27 cellular contexts compared by ENCODE assay signal in the genomic region with DNA sequence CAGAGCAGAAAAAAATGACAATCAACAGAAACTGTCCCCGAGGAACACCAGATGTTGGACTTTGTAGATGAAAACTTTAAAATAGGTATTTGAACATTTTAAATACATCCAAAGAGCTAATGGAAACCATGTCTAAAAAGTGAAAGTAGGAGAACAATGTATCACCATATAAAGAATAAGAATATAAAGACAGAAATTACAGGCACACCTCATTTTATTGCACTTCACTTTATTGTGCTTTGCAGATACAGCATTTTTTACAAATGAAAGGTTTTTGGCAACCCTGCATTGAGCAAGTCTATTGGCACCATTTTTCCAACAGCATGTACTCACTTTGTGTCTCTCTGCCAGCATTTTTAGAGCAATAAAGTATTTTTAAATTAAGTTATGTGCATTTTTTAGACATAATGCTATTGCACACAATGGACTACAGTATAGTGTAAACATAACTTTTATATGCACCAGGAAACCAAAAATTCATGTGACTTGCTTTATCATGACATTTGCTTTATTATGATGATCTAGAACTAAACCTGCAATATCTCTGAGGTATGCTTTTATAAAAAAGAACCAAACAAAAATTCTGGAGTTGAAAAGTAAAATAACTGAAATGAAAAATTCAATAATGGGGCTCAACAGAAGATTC.
DNase-seq lines count a peak whose midpoint lies in the region; ATAC-seq, FAIRE-seq and TF ChIP-seq lines count a peak whose summit lies in the region.
"Had no signal": no experiment of that assay in that cellular context is flagged by ENCODE, and none has a peak within 500 bp of the region (broad histone marks: within the 10 kb centered on the region; RNA-seq: fewer than 3 reads in every experiment).

No MANE protein-coding gene starts in this region.

- H3K4ac ChIP-seq in H1 (replicated peaks; ENCODE audit: insufficient read length, low read depth, low read length), result no peak overlapping the region
- no peak overlapping the region for H3K4ac ChIP-seq in mesenchymal stem cell (ENCODE audit: low read depth in 1 of 2, low read length in 2 of 2)

- H3K4me2 ChIP-seq in H1 (ENCODE audit: insufficient read depth in 1 of 2, low read depth in 2 of 2, low read length in 2 of 2) (no peak overlapping the region), mesenchymal stem cell (ENCODE audit: low read length, poor library complexity, severe bottlenecking) (no peak overlapping the region)
- H3K4me2 ChIP-seq: BLaER1 had no signal

- H2AFZ ChIP-seq in H1 (ENCODE audit: low read length), result no peak overlapping the region
- H2AFZ ChIP-seq in mesenchymal stem cell (ENCODE audit: low read depth, low read length), result no peak overlapping the region

- H4K5ac ChIP-seq in H1 (ENCODE audit: insufficient read length, low read depth, low read length), result no peak overlapping the region

- H3K36me3 ChIP-seq in H1 (ENCODE audit: control insufficient read depth in 2 of 4, insufficient read depth in 4 of 4, low read length in 3 of 4) (no peaks in the 10 kb centered on the region), pancreas (no peaks in the 10 kb centered on the region), mesenchymal stem cell (ENCODE audit: control insufficient read depth in 1 of 2, insufficient read depth in 2 of 2, low read depth in 1 of 2, low read length in 2 of 2) (no peaks in the 10 kb centered on the region)
- H3K36me3 ChIP-seq: BE2C, BLaER1 had no signal

- intact Hi-C loops in left colon (cut with DNase I, micrococcal nuclease) (no loop called here), pancreas (cut with DNase I) (no loop called here)

- H2BK20ac ChIP-seq in H1 (ENCODE audit: low read length), result no peak overlapping the region

- no peak overlapping the region for H3K4me3 ChIP-seq in H1 (ENCODE audit: extremely low read depth in 1 of 4, insufficient read depth in 2 of 4, low read depth in 3 of 4, low read length in 4 of 4)
- H3K4me3 ChIP-seq in pancreas, result no peak overlapping the region
- H3K4me3 ChIP-seq in mesenchymal stem cell (ENCODE audit: insufficient read depth in 1 of 2, low read depth in 1 of 2, low read length in 2 of 2), result no peak overlapping the region
- H3K4me3 ChIP-seq: BLaER1, GM12878 had no signal

- H3K27me3 ChIP-seq in H1 (replicated peaks in 1 of 4; ENCODE audit: control insufficient read depth in 3 of 4, extremely low read depth in 1 of 4, insufficient read depth in 3 of 4, low read length in 3 of 4) (no peaks in the 10 kb centered on the region), pancreas (peaks cover 0 to 8% (median 0%) of the 10 kb centered on the region in 4 donors), mesenchymal stem cell (ENCODE audit: control insufficient read depth in 1 of 2, insufficient read depth in 1 of 2, low read length in 2 of 2) (peaks cover 0 to 6% of the 10 kb centered on the region in 2 experiments)
- H3K27me3 ChIP-seq: BE2C had no signal

- H2AK5ac ChIP-seq in H1 (ENCODE audit: low read depth, low read length), result no peak overlapping the region
- no peak overlapping the region for H2AK5ac ChIP-seq in mesenchymal stem cell (ENCODE audit: low read length, severe bottlenecking)

- H2BK12ac ChIP-seq in H1 (ENCODE audit: low read depth, low read length) (no peak overlapping the region), mesenchymal stem cell (ENCODE audit: low read length in 2 of 2) (no peak overlapping the region)

- no peak overlapping the region for H3K23ac ChIP-seq in H1 (ENCODE audit: insufficient read length)
- no peak overlapping the region for H3K23ac ChIP-seq in mesenchymal stem cell (ENCODE audit: low read length in 2 of 2)

- H3K56ac ChIP-seq in H1 (replicated peaks; ENCODE audit: insufficient read length, low read depth, low read length), result no peak overlapping the region

- ATAC-seq in left colon (peak; percentile 92), pancreas (no peak), GM19463 (IDR thresholded peaks at IDR 0.05; ENCODE audit: unreplicated experiment) (no peak), GM21786 (IDR thresholded peaks at IDR 0.05; ENCODE audit: unreplicated experiment) (no peak)
- ATAC-seq: GM12878 had no signal

- no peaks in the 10 kb centered on the region for H3K79me1 ChIP-seq in H1 (ENCODE audit: low read depth, low read length)
- no peaks in the 10 kb centered on the region for H3K79me1 ChIP-seq in mesenchymal stem cell (replicated peaks; ENCODE audit: low read length, poor library complexity, severe bottlenecking)

- no peak overlapping the region for H3K14ac ChIP-seq in H1 (ENCODE audit: insufficient read length)
- H3K14ac ChIP-seq in mesenchymal stem cell (ENCODE audit: low read length in 2 of 2), result no peak overlapping the region

- no peak overlapping the region for H3K18ac ChIP-seq in H1 (ENCODE audit: extremely low read depth, low read length)
- H3K18ac ChIP-seq in mesenchymal stem cell (ENCODE audit: low read depth in 1 of 2, low read length in 2 of 2), result no peak overlapping the region

- H3K9ac ChIP-seq in H1 (replicated peaks in 1 of 4; ENCODE audit: extremely low read depth in 1 of 4, low read depth in 3 of 4, low read length in 3 of 4), result no peak overlapping the region
- no peak overlapping the region for H3K9ac ChIP-seq in mesenchymal stem cell (ENCODE audit: low read length)
- H3K9ac ChIP-seq: BLaER1 had no signal

- H4K91ac ChIP-seq in H1 (replicated peaks; ENCODE audit: insufficient read length, low read length) (no peak overlapping the region), mesenchymal stem cell (ENCODE audit: low read length) (no peak overlapping the region)

- H3K4me1 ChIP-seq in H1 (replicated peaks in 1 of 4; ENCODE audit: control insufficient read depth in 3 of 4, insufficient read depth in 4 of 4, low read length in 3 of 4), result no peaks in the 10 kb centered on the region
- H3K4me1 ChIP-seq in pancreas, result no peaks in the 10 kb centered on the region
- no peaks in the 10 kb centered on the region for H3K4me1 ChIP-seq in mesenchymal stem cell (ENCODE audit: control insufficient read depth, insufficient read depth, low read depth, low read length)
- H3K4me1 ChIP-seq: BE2C, BLaER1 had no signal

- no peak for TF ChIP-seq POLR2A in H1 (IDR thresholded peaks at IDR 0.05; ENCODE audit: control extremely low read depth in 1 of 2, low read depth in 2 of 2, low read length in 2 of 2)

- DNase-seq in NCI-H446 treated with DMSO at 0.1 percent for 48 hours (lab: John Stamatoyannopoulos, UW) (peak; percentile 34), H1 (ENCODE audit: low read depth in 1 of 2, low spot score in 2 of 2) (no peak), left colon (no peak), pancreas (no peak), mesenchymal stem cell (no peak), SW480 (ENCODE audit: low spot score) (no peak)
- DNase-seq: 8988T; ACHN; BE2C; C1 segment of cervical spinal cord; CD4-positive, alpha-beta memory T cell; CD4-positive, CD25-positive, alpha-beta regulatory T cell; CD8-positive, alpha-beta memory T cell; COR-L47; DMS 273 treated with DMSO at 0.1 percent for 48 hours; DMS153; DMS53; DMS79; DND-41; EL; GDM1 had no signal

- no peaks in the 10 kb centered on the region for H4K20me1 ChIP-seq in H1 (replicated peaks in 1 of 2; ENCODE audit: control insufficient read depth in 1 of 2, insufficient read depth in 2 of 2, low read length in 2 of 2)
- H4K20me1 ChIP-seq: BLaER1 had no signal

- H2BK5ac ChIP-seq in H1 (ENCODE audit: low read depth, low read length) (no peak overlapping the region), mesenchymal stem cell (ENCODE audit: low read depth, low read length, poor library complexity, severe bottlenecking) (no peak overlapping the region)

- FAIRE-seq in H1 (lab: Jason Lieb, UNC) (peak; percentile 45), pancreas (lab: Jason Lieb, UNC) (peak; percentile 80)
- FAIRE-seq: A204.1, GM12878, GM12892 had no signal

- no peaks in the 10 kb centered on the region for H3K23me2 ChIP-seq in H1 (ENCODE audit: low read depth, low read length)

- POLR2A ChIA-PET in H1 (lab: Charles Lee; ENCODE audit: partially characterized antibody), result no interaction called here

- H3K79me2 ChIP-seq in H1 (ENCODE audit: control insufficient read depth in 1 of 2, insufficient read depth in 2 of 2, low read length in 2 of 2), result no peaks in the 10 kb centered on the region

- 90% methylated on average over 1 of the region's 1 CpG; no CpG with 5 or more reads in 1 of the 2 experiments for WGBS in H1 (ENCODE audit: extremely low coverage in 1 of 2, insufficient coverage in 1 of 2, insufficient read length in 1 of 2, insufficient replicate concordance in 2 of 2, low coverage in 1 of 2, low lambda C conversion rate in 2 of 2, missing lambda C conversion rate in 1 of 2), 2 experiments
- 63 to 74% methylated on average over 1 of the region's 1 CpG for WGBS in pancreas, 2 donors
- no CpG with 5 or more reads among the region's 1 CpG for WGBS in mesenchymal stem cell

- no peak overlapping the region for H3K27ac ChIP-seq in H1 (ENCODE audit: low read depth, low read length)
- H3K27ac ChIP-seq in pancreas, result no peak overlapping the region
- no peak overlapping the region for H3K27ac ChIP-seq in mesenchymal stem cell (ENCODE audit: low read length, poor library complexity, severe bottlenecking)
- H3K27ac ChIP-seq: BLaER1 had no signal

- TF ChIP-seq RAD21 in H1 (IDR thresholded peaks at IDR 0.05 in 1 of 2, conservative IDR thresholded peaks at IDR 0.05 in 1 of 2; ENCODE audit: low read depth in 2 of 2, low read length in 2 of 2), result no peak

- TF ChIP-seq EP300 in H1 (IDR thresholded peaks at IDR 0.05; ENCODE audit: borderline replicate concordance in 1 of 2, low read depth in 2 of 2, low read length in 2 of 2), result no peak

- no peak for TF ChIP-seq CTCF in H1 (IDR thresholded peaks at IDR 0.05; ENCODE audit: control extremely low read depth in 1 of 3, insufficient read depth in 1 of 3, low read depth in 1 of 3, low read length in 3 of 3)
- no peak for TF ChIP-seq CTCF in pancreas (IDR thresholded peaks at IDR 0.05)

- no peak overlapping the region for H2BK15ac ChIP-seq in H1 (ENCODE audit: low read length)
- no peak overlapping the region for H2BK15ac ChIP-seq in mesenchymal stem cell (ENCODE audit: low read depth, poor library complexity, severe bottlenecking)

- H4K8ac ChIP-seq in H1 (ENCODE audit: extremely low read depth, insufficient read depth, low read length), result no peak overlapping the region
- no peak overlapping the region for H4K8ac ChIP-seq in mesenchymal stem cell (ENCODE audit: low read length)

- CTCF ChIA-PET in H1 (lab: Charles Lee; ENCODE audit: partially characterized antibody), result no interaction called here

- H3K9me3 ChIP-seq in H1 (ENCODE audit: insufficient read depth in 2 of 2, low read depth in 1 of 2, low read length in 1 of 2) (no peaks in the 10 kb centered on the region; a peak in 1 of 4 replicates), pancreas (no peaks in the 10 kb centered on the region), mesenchymal stem cell (ENCODE audit: control insufficient read depth, low read length) (peaks cover 31% of the 10 kb centered on the region)
- H3K9me3 ChIP-seq: BE2C had no signal

- H2BK120ac ChIP-seq in H1 (replicated peaks; ENCODE audit: low read depth, low read length), result no peak overlapping the region
- no peak overlapping the region for H2BK120ac ChIP-seq in mesenchymal stem cell (ENCODE audit: low read depth, low read length)

TF ChIP-seq in H1, 55 proteins besides CTCF, POLR2A, EP300 and RAD21 (continues in another document):
- no peak for TF ChIP-seq SIRT6 (IDR thresholded peaks at IDR 0.05; ENCODE audit: low read length)
- no peak for TF ChIP-seq TBP (IDR thresholded peaks at IDR 0.05; ENCODE audit: low read depth, low read length)
- no peak for TF ChIP-seq JUND (IDR thresholded peaks at IDR 0.05; ENCODE audit: low read length)
- TF ChIP-seq CBX8 (IDR thresholded peaks at IDR 0.05; ENCODE audit: borderline replicate concordance, low read depth, low read length), result no peak
